Comparison of ENCODE assay signal across 20 cellular contexts in the genomic region with DNA sequence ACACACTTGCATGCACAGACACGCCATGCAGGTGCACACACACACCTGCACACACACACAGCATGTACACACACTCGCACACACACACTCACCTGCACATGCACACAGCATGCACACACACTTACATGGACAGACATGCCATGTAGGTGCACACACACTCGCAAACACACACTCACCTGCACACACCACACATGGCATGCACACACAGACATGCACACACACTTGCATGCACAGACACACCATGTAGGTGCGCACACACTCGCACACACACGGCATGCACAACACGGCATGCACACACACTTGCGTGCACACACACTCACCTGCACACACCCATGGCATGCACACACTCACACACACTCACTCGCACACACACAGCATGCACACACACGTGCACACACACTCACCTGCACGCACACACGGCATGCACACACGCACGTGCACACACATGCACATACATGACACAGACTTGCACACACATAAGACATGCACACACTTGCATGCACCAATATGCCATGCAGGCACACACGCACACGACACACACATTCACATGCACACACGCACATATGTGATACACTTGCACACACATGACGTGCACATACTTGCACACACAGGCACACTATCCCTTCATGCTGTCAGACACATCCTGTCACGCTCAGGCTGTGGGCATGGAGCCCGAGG. TPM values are rescaled to one million over a fixed set of nuclear protein-coding genes. Genes with fewer than 3 reads are reported as not detected.
DNase-seq lines count a peak whose midpoint lies in the region; ATAC-seq, FAIRE-seq and TF ChIP-seq lines count a peak whose summit lies in the region.
"Had no signal": no experiment of that assay in that cellular context is flagged by ENCODE, and none has a peak within 500 bp of the region (broad histone marks: within the 10 kb centered on the region; RNA-seq: fewer than 3 reads in every experiment).

No MANE protein-coding gene starts in this region.

- H2AFZ ChIP-seq in H9 (ENCODE audit: low read length) (no peak overlapping the region), K562 (ENCODE audit: low read depth, low read length) (no peak overlapping the region)

- no peaks in the 10 kb centered on the region for H3K9me1 ChIP-seq in K562 (ENCODE audit: control insufficient read depth, insufficient read depth, low read length)

- no peak overlapping the region for H3K4ac ChIP-seq in H9 (ENCODE audit: low read depth, low read length)

- H3K18ac ChIP-seq in H9 (ENCODE audit: insufficient read length, low read depth, low read length), result no peak overlapping the region

- H3K14ac ChIP-seq in H9 (ENCODE audit: insufficient read depth, low read length), result no peak overlapping the region; the same call in 1 of the 2 replicates

- peaks cover 62% of the 10 kb centered on the region for H3K4me1 ChIP-seq in BLaER1
- H3K4me1 ChIP-seq in H9 (ENCODE audit: insufficient read depth, low read length), result no peaks in the 10 kb centered on the region
- peaks cover 0 to 6% of the 10 kb centered on the region in 2 experiments; a peak in 2 of 5 replicates for H3K4me1 ChIP-seq in K562 (replicated peaks in 1 of 2; ENCODE audit: control insufficient read depth in 2 of 2, insufficient read depth in 2 of 2, low read length in 2 of 2)
- H3K4me1 ChIP-seq: HAP-1 had no signal

- H3K36me3 Mint-ChIP-seq in H9 (ENCODE audit: insufficient read depth in 1 of 3, low read depth in 3 of 3), result peaks cover 0 to 2% (median 0%) of the 10 kb centered on the region in 3 experiments; a peak in 3 of 7 replicates

- H3K56ac ChIP-seq in H9 (ENCODE audit: insufficient read length, low read depth, low read length), result no peak overlapping the region

- H3K4me2 ChIP-seq in BLaER1, result peak overlapping the region; percentile 99; the same call in 1 of the 2 replicates
- no peak overlapping the region for H3K4me2 ChIP-seq in H9 (ENCODE audit: insufficient read depth, insufficient read length, low read length)
- no peak overlapping the region for H3K4me2 ChIP-seq in K562 (ENCODE audit: insufficient read depth, low read length)
- H3K4me2 ChIP-seq: KMS-11 had no signal

- H3K27ac ChIP-seq in BLaER1 (no peak overlapping the region), H9 (ENCODE audit: insufficient read length, low read depth, low read length) (no peak overlapping the region), K562 (ENCODE audit: extremely low read depth, low read depth, low read length) (no peak overlapping the region)
- H3K27ac ChIP-seq: KMS-11 had no signal

- H3K4me3 ChIP-seq in BLaER1 (no peak overlapping the region), K562 (no peak overlapping the region)
- H3K4me3 ChIP-seq: HAP-1 had no signal

- no peak overlapping the region for H3K9ac ChIP-seq in BLaER1
- no peak overlapping the region for H3K9ac ChIP-seq in H9 (ENCODE audit: extremely low read depth, insufficient read length, low read length)
- no peak overlapping the region for H3K9ac ChIP-seq in K562 (ENCODE audit: insufficient read depth in 1 of 2, low read depth in 2 of 2, low read length in 2 of 2)
- H3K9ac ChIP-seq: KMS-11 had no signal

- H2BK5ac ChIP-seq in H9 (ENCODE audit: insufficient read length, low read length), result no peak overlapping the region

- no peak for TF ChIP-seq EP300 in K562 (IDR thresholded peaks at IDR 0.05; ENCODE audit: low read length)

- H2BK12ac ChIP-seq in H9 (ENCODE audit: insufficient read length, low read depth, low read length), result no peak overlapping the region

- no peak for TF ChIP-seq CTCF in H9 (conservative IDR thresholded peaks at IDR 0.05)
- TF ChIP-seq CTCF in K562 (IDR thresholded peaks at IDR 0.05 in 2 of 3, conservative IDR thresholded peaks at IDR 0.05 in 1 of 3; ENCODE audit: insufficient read depth in 2 of 3, low read depth in 1 of 3, low read length in 3 of 3), result no peak
- TF ChIP-seq CTCF in omental fat pad (IDR thresholded peaks at IDR 0.05), result no peak

- no peak overlapping the region for H2AK5ac ChIP-seq in H9 (ENCODE audit: insufficient read length, low read length)

- intact Hi-C loops in K562 (cut with micrococcal nuclease), result no loop called here

- H3K27me3 ChIP-seq in BLaER1, result no peaks in the 10 kb centered on the region
- no peaks in the 10 kb centered on the region; the same call in 1 of the 2 replicates for H3K27me3 ChIP-seq in H9 (ENCODE audit: insufficient read depth, low read length)
- peaks cover 41 to 75% of the 10 kb centered on the region in 2 experiments for H3K27me3 ChIP-seq in K562 (ENCODE audit: control insufficient read depth in 2 of 2, insufficient read depth in 2 of 2, low read length in 2 of 2)

- H2BK120ac ChIP-seq in H9 (ENCODE audit: low read depth, low read length, poor library complexity, severe bottlenecking), result no peak overlapping the region

- H3K79me2 ChIP-seq in H9 (ENCODE audit: insufficient read depth, low read length) (no peaks in the 10 kb centered on the region), K562 (ENCODE audit: control insufficient read depth, insufficient read depth, low read length) (no peaks in the 10 kb centered on the region)

- peaks cover 18% of the 10 kb centered on the region; the same call in 1 of the 2 replicates for H3K36me3 ChIP-seq in BLaER1
- H3K36me3 ChIP-seq in K562 (ENCODE audit: control insufficient read depth, insufficient read depth, low read length), result no peaks in the 10 kb centered on the region
- H3K36me3 ChIP-seq: HAP-1 had no signal

- H2BK15ac ChIP-seq in H9 (ENCODE audit: low read depth, low read length), result no peak overlapping the region

- WGBS in H9 (ENCODE audit: extremely low coverage, insufficient read length, low lambda C conversion rate), result no CpG with 5 or more reads among the region's 20 CpGs
- WGBS in K562 (ENCODE audit: insufficient coverage, low coverage, missing lambda C conversion rate), result 3% methylated on average over 20 of the region's 20 CpGs

- no peak overlapping the region for H4K5ac ChIP-seq in H9 (ENCODE audit: insufficient read length, low read depth, low read length)

- no peak for TF ChIP-seq POLR2A in K562 (conservative IDR thresholded peaks at IDR 0.05)

- no peak overlapping the region; a peak in 1 of 7 replicates for H3K27ac Mint-ChIP-seq in H9

- peaks cover 0 to 12% of the 10 kb centered on the region in 2 experiments; a peak in 2 of 5 replicates for H3K9me3 Mint-ChIP-seq in H9

- H3K23me2 ChIP-seq in H9 (ENCODE audit: insufficient read length, low read depth, low read length, poor library complexity, severe bottlenecking), result no peaks in the 10 kb centered on the region

- peak overlapping the region; percentile 22 for H4K8ac ChIP-seq in H9 (replicated peaks; ENCODE audit: insufficient read length, low read depth, low read length)

- DNase-seq in H9 (no peak), K562 (ENCODE audit: extremely low read depth in 1 of 4, low spot score in 3 of 4) (no peak), omental fat pad (ENCODE audit: low spot score) (peak; percentile 9), NCI-H2196 treated with DMSO at 0.1 percent for 48 hours (lab: John Stamatoyannopoulos, UW; ENCODE audit: unreplicated experiment) (no peak), A172 (ENCODE audit: low spot score) (no peak), 8988T (no peak)
- DNase-seq: NCI-H1092 treated with DMSO at 0.1 percent for 48 hours; NCI-H1436 treated with DMSO at 0.1 percent for 48 hours; NCI-H2029; NCI-H345; NCI-H524; NCI-H774; NK-92 treated with Interleukin-12 subunit alpha and Interleukin-12 subunit beta, amount 100 ng/mL, for 24 hours had no signal

- in situ Hi-C loops in K562 (cut with MboI), result no loop called here

- no peak overlapping the region for H4K91ac ChIP-seq in H9 (ENCODE audit: insufficient read length, low read depth, low read length)

- no peak overlapping the region for H3T11ph ChIP-seq in H9 (ENCODE audit: low read length)

- TF ChIP-seq RAD21 in K562 (CRISPR knock-in tag; conservative IDR thresholded peaks at IDR 0.05 in 1 of 2, IDR thresholded peaks at IDR 0.05 in 1 of 2), result no peak

- CTCF ChIA-PET in K562 (lab: Yijun Ruan, JAX; ENCODE audit: low intra/inter-chr PET ratio), result no interaction called here

- POLR2A ChIA-PET in K562 (lab: Yijun Ruan, JAX), result no interaction called here

- H3K23ac ChIP-seq in H9 (ENCODE audit: insufficient read length, low read depth, low read length), result no peak overlapping the region

- no peaks in the 10 kb centered on the region for H3K79me1 ChIP-seq in H9 (ENCODE audit: insufficient read depth, low read depth, low read length, poor library complexity, severe bottlenecking)

- no peaks in the 10 kb centered on the region for H3K9me3 ChIP-seq in BLaER1
- no peaks in the 10 kb centered on the region for H3K9me3 ChIP-seq in H9 (ENCODE audit: control insufficient read depth, low read depth, low read length)
- no peaks in the 10 kb centered on the region for H3K9me3 ChIP-seq in K562 (replicated peaks; ENCODE audit: control insufficient read depth, insufficient read depth, low read depth, low read length)
- H3K9me3 ChIP-seq: HAP-1 had no signal

- no TSS peak for BruUV-seq in K562 (replicated peaks; lab: Mats Ljungman, UMichigan)

- peaks cover 78% of the 10 kb centered on the region for H3K27me3 Mint-ChIP-seq in H9 (ENCODE audit: low read depth)

- ATAC-seq in K562, result no peak
- no peak for ATAC-seq in omental fat pad (ENCODE audit: low FRiP score)
- no peak for ATAC-seq in GM19452 (IDR thresholded peaks at IDR 0.05; ENCODE audit: unreplicated experiment)
- ATAC-seq: Panc1 had no signal

- H4K20me1 ChIP-seq in BLaER1 (peaks cover 10% of the 10 kb centered on the region; the same call in 1 of the 2 replicates), H9 (ENCODE audit: control insufficient read depth, insufficient read depth, insufficient read length) (peaks cover 4% of the 10 kb centered on the region), K562 (replicated peaks; ENCODE audit: control insufficient read depth, insufficient read depth, low read length) (0 out of 2 replicates have a peak, but pooled peaks cover 4% of the 10 kb centered on the region)

- H2BK20ac ChIP-seq in H9 (ENCODE audit: low read depth, low read length, poor library complexity, severe bottlenecking), result no peak overlapping the region

- peak overlapping the region in 1 of 2 experiments; percentile 19; a peak in 2 of 5 replicates for H3K4me3 Mint-ChIP-seq in H9

- FAIRE-seq in K562 (lab: Jason Lieb, UNC), result peak; percentile 29
- FAIRE-seq: G401.6, GM19239 had no signal

- H3K4me1 Mint-ChIP-seq in H9, result peaks cover 10 to 20% of the 10 kb centered on the region in 2 experiments

RNA-seq across cellular contexts. Expression of a gene that starts 56.8 kb away (rescaled TPM):
- 23.3 and 24.2 TPM in 2 replicates for total RNA-seq in H9 (2021)
- total RNA-seq in K562 (2011; cell fraction: chromatin; rRNA removed; ENCODE audit: low replicate concordance), result 622 and 799 TPM in 2 replicates
- 847 and 892 TPM in 2 replicates for total RNA-seq in K562 (2011; cell fraction: nucleolus; rRNA removed)
- 1,016 and 1,247 TPM in 2 replicates for total RNA-seq in K562 (2011; cell fraction: nucleoplasm; rRNA removed)
- 294 and 361 TPM in 2 replicates for total RNA-seq in K562 (2014; rRNA removed)
- 236 and 238 TPM in 2 replicates for total RNA-seq in K562 (2014; rRNA removed; fragmentation: Illumina TruSeq; extraction: Trizol)
- 173 and 188 TPM in 2 replicates for total RNA-seq in K562 (2015; rRNA removed; fragmentation: Illumina TruSeq; extraction: Trizol)
- 254 and 296 TPM in 2 replicates for total RNA-seq in K562 (2021)
- polyA plus RNA-seq in K562 (2011; rRNA removed), result 625 and 787 TPM in 2 replicates
- polyA plus RNA-seq in K562 (2011; cell fraction: cytosol; rRNA removed), result 709 and 1,098 TPM in 2 replicates
- 446 and 453 TPM in 2 replicates for polyA plus RNA-seq in K562 (2011; cell fraction: nucleus; rRNA removed)
- polyA plus RNA-seq in K562 (2012), result 116 and 259 TPM in 2 replicates
- 188 and 224 TPM in 2 replicates for polyA plus RNA-seq in K562 (2014; fragmentation: Illumina TruSeq; extraction: Trizol)
- polyA plus RNA-seq in K562 (2014; fragmentation: Nextera tagmentation; extraction: Ambion mirVana), result 10 to 100 TPM; 57.1 to 69.2 TPM
- 250 and 268 TPM in 2 replicates for polyA plus RNA-seq in K562 (2014; rRNA removed)
- polyA minus RNA-seq in K562 (2011; rRNA and poly(A)+ RNA removed), result 551 and 619 TPM in 2 replicates
- 392 and 408 TPM in 2 replicates for polyA minus RNA-seq in K562 (2011; cell fraction: cytosol; rRNA and poly(A)+ RNA removed)
- 329 and 473 TPM in 2 replicates for polyA minus RNA-seq in K562 (2011; cell fraction: nucleus; rRNA and poly(A)+ RNA removed)
- 100 to 1,000 TPM in 2 of 4 donors, 10 to 100 TPM in 2; 85.6 to 244 (median 107) TPM for total RNA-seq in omental fat pad
- 106 and 141 TPM in 2 replicates for total RNA-seq in A172 (2014; rRNA removed; shearing (Covaris generic))
